Comparison of ENCODE assay signal across 10 cellular contexts in genomic region chr1:93578911-93579825, GRCh38.
DNase-seq lines count a peak whose midpoint lies in the region; ATAC-seq and TF ChIP-seq lines count a peak whose summit lies in the region.
"Had no signal": no experiment of that assay in that cellular context is flagged by ENCODE, and none has a peak within 500 bp of the region (broad histone marks: within the 10 kb centered on the region; RNA-seq: fewer than 3 reads in every experiment).

No MANE protein-coding gene starts in this region.

- ATAC-seq in left cardiac atrium = no peak

- no peak overlapping the region for H3K4me2 ChIP-seq in osteoblast (ENCODE audit: insufficient read depth, low read length)

- no peak for TF ChIP-seq CTCF in right atrium auricular region (IDR thresholded peaks at IDR 0.05)
- no peak for TF ChIP-seq CTCF in osteoblast (IDR thresholded peaks at IDR 0.05; ENCODE audit: extremely low read depth, low read depth, low read length)
- no peak for TF ChIP-seq CTCF in vagina (IDR thresholded peaks at IDR 0.05)

- H3K4me1 ChIP-seq in right atrium auricular region (peaks cover 0 to 11% of the 10 kb centered on the region in 2 donors), duodenal mucosa (ENCODE audit: control insufficient read depth in 1 of 2, insufficient read depth in 2 of 2, low read length in 2 of 2) (peaks cover 22 to 37% of the 10 kb centered on the region in 2 donors), osteoblast (ENCODE audit: insufficient read depth, low read length) (peaks cover 18% of the 10 kb centered on the region), vagina (peaks cover 62% of the 10 kb centered on the region)

- no peak overlapping the region for H2AFZ ChIP-seq in osteoblast (ENCODE audit: low read length)

- H4K20me1 ChIP-seq in osteoblast (ENCODE audit: insufficient read depth, low read length) = peaks cover 20% of the 10 kb centered on the region

- intact Hi-C loops in left cardiac atrium (cut with DNase I) = no loop called here
- intact Hi-C loops in vagina (cut with DNase I) = no loop called here

- no peak for TF ChIP-seq POLR2A in vagina (IDR thresholded peaks at IDR 0.05)

- H3K9me3 ChIP-seq in right atrium auricular region = no peaks in the 10 kb centered on the region
- H3K9me3 ChIP-seq in duodenal mucosa (ENCODE audit: control insufficient read depth in 1 of 2, low read length in 2 of 2) = no peaks in the 10 kb centered on the region
- no peaks in the 10 kb centered on the region for H3K9me3 ChIP-seq in osteoblast (ENCODE audit: low read depth, low read length)
- H3K9me3 ChIP-seq in vagina = no peaks in the 10 kb centered on the region

- H3K4me3 ChIP-seq in right atrium auricular region (no peak overlapping the region), duodenal mucosa (ENCODE audit: low read depth in 1 of 2, low read length in 2 of 2) (peak overlapping the region; percentile 4 to 23), osteoblast (ENCODE audit: insufficient read depth, low read length) (no peak overlapping the region), vagina (no peak overlapping the region)

- DNase-seq in right atrium auricular region (ENCODE audit: low spot score) (peak; percentile 52), left cardiac atrium (no peak), osteoblast (ENCODE audit: insufficient read length, low spot score, missing footprints) (no peak), vagina (ENCODE audit: extremely low spot score in 2 of 2) (peak in 1 of 2 donors; percentile 84), GM19240 (ENCODE audit: insufficient read length, low spot score) (no peak)
- no peak for DNase-seq in activated naive CD4-positive, alpha-beta T cell treated with Interleukin-2 at 50 U/mL for 16 hours
- no peak for DNase-seq in activated naive CD4-positive, alpha-beta T cell (lab: John Stamatoyannopoulos, UW)
- DNase-seq: effector CD8-positive, alpha-beta T cell; NCI-H446 treated with DMSO at 0.1 percent for 48 hours had no signal

- H3K79me2 ChIP-seq in osteoblast (ENCODE audit: insufficient read depth, low read length) = peaks cover 54% of the 10 kb centered on the region

- H3K36me3 ChIP-seq in right atrium auricular region (peaks cover 26% of the 10 kb centered on the region), duodenal mucosa (ENCODE audit: control insufficient read depth in 1 of 2, insufficient read depth in 2 of 2, low read length in 2 of 2) (peaks cover 8 to 32% of the 10 kb centered on the region in 2 donors), osteoblast (ENCODE audit: insufficient read depth, low read length) (peaks cover 82% of the 10 kb centered on the region), vagina (peaks cover 0 to 26% of the 10 kb centered on the region in 2 donors)

- H3K27me3 ChIP-seq in right atrium auricular region (no peaks in the 10 kb centered on the region), duodenal mucosa (ENCODE audit: control insufficient read depth in 1 of 2, insufficient read depth in 2 of 2, low read length in 2 of 2) (no peaks in the 10 kb centered on the region), osteoblast (ENCODE audit: insufficient read depth, low read length) (no peaks in the 10 kb centered on the region), vagina (no peaks in the 10 kb centered on the region)

- peak overlapping the region; percentile 26 to 35 for H3K9ac ChIP-seq in duodenal mucosa (ENCODE audit: low read depth in 1 of 2, low read length in 2 of 2)

- H3K27ac ChIP-seq in right atrium auricular region = peak overlapping the region; percentile 42 to 44
- peak overlapping the region; percentile 34 for H3K27ac ChIP-seq in duodenal mucosa (ENCODE audit: low read depth, low read length)
- H3K27ac ChIP-seq in osteoblast (ENCODE audit: low read depth, low read length) = peak overlapping the region; percentile 63
- peak overlapping the region; percentile 91 for H3K27ac ChIP-seq in vagina

Comparison
In these comparisons a context has a peak if more than half of its experiments do, and no peak if none do; other contexts are left out.
1. H3K27ac ChIP-seq: peak in every context shown above with its lines; median percentile 91 in vagina; 63 in osteoblast; 43 in right atrium auricular region; 34 in duodenal mucosa.
2. H3K4me3 ChIP-seq: peak in duodenal mucosa (2 of 2); none in right atrium auricular region (0 of 2), osteoblast (single experiment) and vagina (0 of 2).